In the genomic region with DNA sequence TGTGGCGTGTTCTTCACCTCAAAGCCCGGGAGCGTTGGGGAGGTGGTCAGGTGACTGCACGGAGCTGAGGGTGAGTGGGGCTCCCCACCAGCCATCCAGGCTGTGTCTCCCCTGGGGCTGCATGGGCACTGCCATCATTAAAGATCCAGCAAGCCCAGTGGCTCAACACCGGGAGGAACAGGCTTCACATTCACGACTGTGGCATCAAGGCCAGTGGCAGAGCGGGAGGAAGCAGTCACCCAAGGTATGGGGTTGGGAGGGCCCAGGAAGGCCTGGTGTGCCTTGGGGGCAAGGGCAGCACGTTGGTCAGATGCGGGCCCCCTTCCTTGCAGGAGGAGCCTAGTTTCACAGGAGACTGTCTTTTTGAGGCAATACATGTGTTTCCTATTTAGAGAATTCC, we compare ENCODE assay signal across 34 cellular contexts. TPM values are rescaled to one million over a fixed set of nuclear protein-coding genes. Genes with fewer than 3 reads are reported as not detected.
"Had no signal": no experiment of that assay in that cellular context is flagged by ENCODE, and none has a peak within 500 bp of the region (broad histone marks: within the 10 kb centered on the region; RNA-seq: fewer than 3 reads in every experiment).

No MANE protein-coding gene starts in this region.

- H3K36me3 ChIP-seq: WERI-Rb-1 had no signal

- H3K9me3 ChIP-seq: ascending aorta, Peyer's patch had no signal

- H3K27ac ChIP-seq: ascending aorta, cardiac muscle cell, WERI-Rb-1 had no signal

- ATAC-seq: activated CD8-positive, alpha-beta memory T cell treated with anti-CD3 and anti-CD28 coated beads, Interleukin-2, amount 10 ng/mL, durations not matched to agents 7 days and 5 days; activated T-cell treated with anti-CD3 and anti-CD28 coated beads, Interleukin-2, amount 50 U/mL, for 72 hours; activated T-helper 17 cell treated with anti-CD3 and anti-CD28 coated beads, Interleukin-2, amount 50 U/mL, for 72 hours; Right ventricle myocardium inferior had no signal

- H3K4me3 ChIP-seq: ascending aorta, cardiac muscle cell, Peyer's patch had no signal

- H3K27me3 ChIP-seq: ascending aorta, cardiac muscle cell, Peyer's patch had no signal

- H3K4me1 ChIP-seq: ascending aorta had no signal

- DNase-seq: activated CD4-positive, alpha-beta memory T cell treated with anti-CD3 and anti-CD28 coated beads, Interleukin-2, amount 10 ng/mL, durations not matched to agents 7 days and 5 days; activated CD4-positive, alpha-beta T cell treated with anti-CD3 and anti-CD28 coated beads for 1 hour; activated CD4-positive, alpha-beta T cell treated with anti-CD3 and anti-CD28 coated beads for 48 hours; activated CD4-positive, CD25-positive, alpha-beta regulatory T cell; activated CD8-positive, alpha-beta memory T cell treated with anti-CD3 and anti-CD28 coated beads for 24 hours; activated CD8-positive, alpha-beta memory T cell treated with anti-CD3 and anti-CD28 coated beads, Interleukin-2, amount 10 ng/mL, durations not matched to agents 7 days and 5 days; activated CD8-positive, alpha-beta memory T cell treated with anti-CD3 and anti-CD28 coated beads, Interleukin-2, amount 50 U/mL, for 48 hours; activated effector memory CD4-positive, alpha-beta T cell treated with anti-CD3 and anti-CD28 coated beads, Interleukin-2, amount 50 U/mL, for 16 hours; activated naive CD4-positive, alpha-beta T cell; activated naive CD4-positive, alpha-beta T cell treated with anti-CD3 and anti-CD28 coated beads, Interleukin-2, amount 50 U/mL, for 16 hours; activated naive CD8-positive, alpha-beta T cell treated with anti-CD3 and anti-CD28 coated beads for 36 hours; activated T-cell treated with anti-CD3 and anti-CD28 coated beads, Interleukin-2, amount 50 U/mL, for 72 hours; amniotic stem cell; NCI-H1048; NCI-H1105 treated with DMSO at 0.1 percent for 48 hours; NCI-H1436; NCI-H1694; NCI-H1930; NCI-H2081 treated with DMSO at 0.1 percent for 48 hours; NCI-H345; NCI-H524 treated with DMSO at 0.1 percent for 48 hours; RPMI8226; SW 1271; T-helper 1 cell; T1000; WERI-Rb-1 had no signal

RNA-seq across cellular contexts. Expression of a gene that starts 46.4 kb away (rescaled TPM):
- total RNA-seq: activated CD4-positive, alpha-beta memory T cell treated with anti-CD3 and anti-CD28 coated beads, Interleukin-2, amount 10 ng/mL, durations not matched to agents 7 days and 5 days; activated CD8-positive, alpha-beta memory T cell treated with anti-CD3 and anti-CD28 coated beads, Interleukin-2, amount 10 ng/mL, durations not matched to agents 7 days and 5 days; activated naive CD8-positive, alpha-beta T cell treated with anti-CD3 and anti-CD28 coated beads for 36 hours; activated T-cell treated with anti-CD3 and anti-CD28 coated beads, Interleukin-2, amount 50 U/mL, for 72 hours; activated T-helper 17 cell treated with anti-CD3 and anti-CD28 coated beads, Interleukin-2, amount 50 U/mL, for 72 hours; ascending aorta; cardiac muscle cell; M059J; NCI-H460; Peyer's patch; Right ventricle myocardium inferior; T-helper 2 cell treated with Interferon-gamma antibody and Interleukin-4, amounts not matched to agents 100 ng/mL and 5 ng/mL, for 36 hours had no signal
- polyA plus RNA-seq: cardiac muscle cell had no signal
